ENCODE assay signal across 8 cellular contexts in genomic region chr1:234601217-234602017, GRCh38. TPM values are rescaled to one million over a fixed set of nuclear protein-coding genes. Genes with fewer than 3 reads are reported as not detected.
DNase-seq lines count a peak whose midpoint lies in the region; ATAC-seq and TF ChIP-seq lines count a peak whose summit lies in the region.

No MANE protein-coding gene starts in this region.

- no peak for TF ChIP-seq CTCF in GM06990 (IDR thresholded peaks at IDR 0.05; ENCODE audit: insufficient read depth, low read length, poor library complexity, severe bottlenecking)

- H3K9ac ChIP-seq in iPS-18a (ENCODE audit: low read length) (peak overlapping the region; percentile 78), stomach smooth muscle (ENCODE audit: low read length in 2 of 2) (peak overlapping the region; percentile 73 to 82)

- peaks cover 38% of the 10 kb centered on the region for H3K36me3 Mint-ChIP-seq in activated CD4-positive, alpha-beta memory T cell treated with anti-CD3 and anti-CD28 coated beads for 36 hours

- CTCF ChIA-PET in activated CD4-positive, alpha-beta memory T cell treated with anti-CD3 and anti-CD28 coated beads for 36 hours (lab: Charles Lee): interaction anchor here (0.7 to 5.5 kb wide), 8 partner anchors 7 to 503 kb away, joined by 3 to 35 read pairs (median 6); no protein-coding TSS in a partner anchor

- DNase-seq in GM06990 (ENCODE audit: extremely low read depth, insufficient read length) (peak; percentile 46), M059J (ENCODE audit: low read depth) (peak; percentile 57), occipital lobe (lab: John Stamatoyannopoulos, UW) (no peak)
- DNase-seq in activated CD4-positive, alpha-beta memory T cell treated with anti-CD3 and anti-CD28 coated beads for 36 hours: no peak

- peak overlapping the region; percentile 100 for H3K27ac Mint-ChIP-seq in activated CD4-positive, alpha-beta memory T cell treated with anti-CD3 and anti-CD28 coated beads for 36 hours

- peak overlapping the region; percentile 73 for H3K4me3 Mint-ChIP-seq in activated CD4-positive, alpha-beta memory T cell treated with anti-CD3 and anti-CD28 coated beads for 36 hours

- POLR2A ChIA-PET in activated CD4-positive, alpha-beta memory T cell treated with anti-CD3 and anti-CD28 coated beads for 36 hours (lab: Charles Lee): interaction anchor here (0.7 to 6.1 kb wide), 7 partner anchors 9 to 369 kb away, joined by 3 to 78 read pairs (median 4); partner anchors contain the start of gene IRF2BP2

- H3K9me3 ChIP-seq in iPS-18a (ENCODE audit: control insufficient read depth, low read depth, low read length) (no peaks in the 10 kb centered on the region), stomach smooth muscle (ENCODE audit: control insufficient read depth in 2 of 2, low read length in 2 of 2) (no peaks in the 10 kb centered on the region)

- ATAC-seq in HG03039 (IDR thresholded peaks at IDR 0.05; ENCODE audit: unreplicated experiment) (no peak), GM19397 (IDR thresholded peaks at IDR 0.05; ENCODE audit: unreplicated experiment) (no peak)

- H3K9me3 Mint-ChIP-seq in activated CD4-positive, alpha-beta memory T cell treated with anti-CD3 and anti-CD28 coated beads for 36 hours: no peaks in the 10 kb centered on the region

- H3K27me3 Mint-ChIP-seq in activated CD4-positive, alpha-beta memory T cell treated with anti-CD3 and anti-CD28 coated beads for 36 hours: no peaks in the 10 kb centered on the region

- H3K27ac ChIP-seq in iPS-18a (ENCODE audit: low read length) (no peak overlapping the region), stomach smooth muscle (ENCODE audit: low read length) (peak overlapping the region; percentile 98)

- H3K27me3 ChIP-seq in GM06990 (replicated peaks; ENCODE audit: control insufficient read depth, insufficient read depth, low read length): no peaks in the 10 kb centered on the region
- H3K27me3 ChIP-seq in iPS-18a (ENCODE audit: control insufficient read depth, insufficient read depth, low read length): no peaks in the 10 kb centered on the region
- H3K27me3 ChIP-seq in stomach smooth muscle (ENCODE audit: control insufficient read depth in 1 of 2, insufficient read depth in 2 of 2, low read length in 2 of 2): no peaks in the 10 kb centered on the region

- H3K36me3 ChIP-seq in GM06990 (ENCODE audit: control insufficient read depth, insufficient read depth, low read length) (peaks cover 2% of the 10 kb centered on the region; the same call in 1 of the 2 replicates), iPS-18a (ENCODE audit: control insufficient read depth, low read depth, low read length) (peaks cover 19% of the 10 kb centered on the region), stomach smooth muscle (ENCODE audit: control insufficient read depth in 2 of 2, insufficient read depth in 2 of 2, low read length in 2 of 2) (peaks cover 0 to 16% of the 10 kb centered on the region in 2 donors)

- intact Hi-C loops in activated CD4-positive, alpha-beta memory T cell treated with anti-CD3 and anti-CD28 coated beads for 36 hours (cut with micrococcal nuclease): loop anchor here (1.0 to 2.0 kb wide), 8 partner anchors 10 to 727 kb away; partner anchors contain the start of genes ARID4B, COA6 and GGPS1

- H3K4me3 ChIP-seq in GM06990 (replicated peaks; ENCODE audit: low read depth, low read length) (no peak overlapping the region), iPS-18a (ENCODE audit: low read length) (peak overlapping the region; percentile 64), stomach smooth muscle (ENCODE audit: low read length in 2 of 2) (peak overlapping the region in 1 of 2 donors; percentile 59)

- peaks cover 59% of the 10 kb centered on the region for H3K4me1 Mint-ChIP-seq in activated CD4-positive, alpha-beta memory T cell treated with anti-CD3 and anti-CD28 coated beads for 36 hours (ENCODE audit: low read depth)

- H3K4me1 ChIP-seq in iPS-18a (ENCODE audit: control insufficient read depth, low read depth, low read length) (peaks cover 47% of the 10 kb centered on the region), stomach smooth muscle (ENCODE audit: control insufficient read depth, insufficient read depth, low read length) (peaks cover 28% of the 10 kb centered on the region)

RNA-seq across cellular contexts. Expression of gene IRF2BP2, which starts 8.6 kb away (rescaled TPM):
- total RNA-seq in M059J (2014; rRNA removed; shearing (Covaris generic)): 49.0 and 84.1 TPM in 2 replicates
- 100 to 1,000 TPM; 139 to 147 TPM for total RNA-seq in activated CD4-positive, alpha-beta memory T cell treated with anti-CD3 and anti-CD28 coated beads for 36 hours
- total RNA-seq in occipital lobe: 140 TPM

Comparison
In these comparisons a context has a peak if more than half of its experiments do, and no peak if none do; other contexts are left out.
1. DNase-seq: peak in GM06990 (single experiment) and M059J (single experiment); none in activated CD4-positive, alpha-beta memory T cell treated with anti-CD3 and anti-CD28 coated beads for 36 hours (single experiment) and occipital lobe (single experiment).